ENCODE assay signal across 8 cellular contexts in genomic region chr11:811446-812245, GRCh38. TPM values are rescaled to one million over a fixed set of nuclear protein-coding genes. Genes with fewer than 3 reads are reported as not detected.
A peak's percentile ranks its signal among the peaks of the same experiment; 100 is the strongest.
DNase-seq lines count a peak whose midpoint lies in the region; ATAC-seq and TF ChIP-seq lines count a peak whose summit lies in the region.

No MANE protein-coding gene starts in this region.

- H3K4me2 ChIP-seq in neural cell (ENCODE audit: low read length): no peak overlapping the region

- TF ChIP-seq CTCF in GM10266 (IDR thresholded peaks at IDR 0.05; ENCODE audit: control insufficient read depth, insufficient read depth, low read depth, missing control alignments): peak; percentile 21
- no peak for TF ChIP-seq CTCF in neural cell (IDR thresholded peaks at IDR 0.05; ENCODE audit: poor library complexity, severe bottlenecking)
- TF ChIP-seq CTCF in uterus (IDR thresholded peaks at IDR 0.05): no peak

- no peak for TF ChIP-seq POLR2A in uterus (IDR thresholded peaks at IDR 0.05)

- H3K4me3 ChIP-seq in duodenal mucosa (ENCODE audit: low read depth in 1 of 2, low read length in 2 of 2): peak overlapping the region; percentile 78 to 94
- H3K4me3 ChIP-seq in neural cell (ENCODE audit: low read length): peak overlapping the region; percentile 90
- H3K4me3 ChIP-seq in uterus: no peak overlapping the region

- DNase-seq in GM10266 (ENCODE audit: extremely low spot score) (no peak), NAMALWA (ENCODE audit: low spot score) (peak; percentile 34), NCI-H82 treated with DMSO at 0.1 percent for 48 hours (lab: John Stamatoyannopoulos, UW; ENCODE audit: unreplicated experiment) (no peak), uterus (no peak)

- H3K9me3 ChIP-seq in duodenal mucosa (ENCODE audit: control insufficient read depth in 1 of 2, low read length in 2 of 2) (no peaks in the 10 kb centered on the region), neural cell (ENCODE audit: low read length) (no peaks in the 10 kb centered on the region), uterus (no peaks in the 10 kb centered on the region)

- H3K27ac ChIP-seq in duodenal mucosa (ENCODE audit: low read depth, low read length) (no peak overlapping the region), neural cell (ENCODE audit: low read length) (no peak overlapping the region), uterus (no peak overlapping the region)

- TF ChIP-seq EP300 in neural cell (conservative IDR thresholded peaks at IDR 0.05; ENCODE audit: poor library complexity, severe bottlenecking): no peak

- H3F3A ChIP-seq in neural cell (ENCODE audit: insufficient read depth, low read length, poor library complexity, severe bottlenecking): no peaks in the 10 kb centered on the region

- H3K9ac ChIP-seq in duodenal mucosa (ENCODE audit: low read depth in 1 of 2, low read length in 2 of 2) (peak overlapping the region; percentile 85 to 100), neural cell (ENCODE audit: low read length) (no peak overlapping the region)

- TF ChIP-seq RAD21 in neural cell (conservative IDR thresholded peaks at IDR 0.05): no peak

- no peaks in the 10 kb centered on the region for H4K20me1 ChIP-seq in neural cell (ENCODE audit: insufficient read depth)

- no peaks in the 10 kb centered on the region for H3K9me2 ChIP-seq in neural cell (ENCODE audit: insufficient read depth, low read length)

- H3K4me1 ChIP-seq in duodenal mucosa (ENCODE audit: control insufficient read depth in 1 of 2, insufficient read depth in 2 of 2, low read length in 2 of 2) (peaks cover 19 to 32% of the 10 kb centered on the region in 2 donors), uterus (peaks cover 8 to 23% of the 10 kb centered on the region in 2 donors)

- intact Hi-C loops in uterus (cut with DNase I; ENCODE audit: low total_unique reads): no loop called here

- H2AFZ ChIP-seq in neural cell (ENCODE audit: low read depth, low read length): no peak overlapping the region

- no peaks in the 10 kb centered on the region for H3K27me3 ChIP-seq in duodenal mucosa (ENCODE audit: control insufficient read depth in 1 of 2, insufficient read depth in 2 of 2, low read length in 2 of 2)
- no peaks in the 10 kb centered on the region for H3K27me3 ChIP-seq in neural cell (ENCODE audit: insufficient read depth, low read depth, low read length)
- no peaks in the 10 kb centered on the region for H3K27me3 ChIP-seq in uterus

- ATAC-seq in HG02981 (IDR thresholded peaks at IDR 0.05; ENCODE audit: unreplicated experiment) (no peak), HG02571 (IDR thresholded peaks at IDR 0.05; ENCODE audit: unreplicated experiment) (no peak)

- H3K36me3 ChIP-seq in duodenal mucosa (ENCODE audit: control insufficient read depth in 1 of 2, insufficient read depth in 2 of 2, low read length in 2 of 2): peaks cover 22 to 31% of the 10 kb centered on the region in 2 donors
- no peaks in the 10 kb centered on the region for H3K36me3 ChIP-seq in neural cell (ENCODE audit: insufficient read depth, low read length)
- no peaks in the 10 kb centered on the region for H3K36me3 ChIP-seq in uterus

- peaks cover 20% of the 10 kb centered on the region for H3K79me2 ChIP-seq in neural cell (replicated peaks; ENCODE audit: insufficient read depth, low read length)

TF ChIP-seq in neural cell, 6 proteins besides CTCF, POLR2A, EP300 and RAD21:
- TF ChIP-seq, protein P1, sequence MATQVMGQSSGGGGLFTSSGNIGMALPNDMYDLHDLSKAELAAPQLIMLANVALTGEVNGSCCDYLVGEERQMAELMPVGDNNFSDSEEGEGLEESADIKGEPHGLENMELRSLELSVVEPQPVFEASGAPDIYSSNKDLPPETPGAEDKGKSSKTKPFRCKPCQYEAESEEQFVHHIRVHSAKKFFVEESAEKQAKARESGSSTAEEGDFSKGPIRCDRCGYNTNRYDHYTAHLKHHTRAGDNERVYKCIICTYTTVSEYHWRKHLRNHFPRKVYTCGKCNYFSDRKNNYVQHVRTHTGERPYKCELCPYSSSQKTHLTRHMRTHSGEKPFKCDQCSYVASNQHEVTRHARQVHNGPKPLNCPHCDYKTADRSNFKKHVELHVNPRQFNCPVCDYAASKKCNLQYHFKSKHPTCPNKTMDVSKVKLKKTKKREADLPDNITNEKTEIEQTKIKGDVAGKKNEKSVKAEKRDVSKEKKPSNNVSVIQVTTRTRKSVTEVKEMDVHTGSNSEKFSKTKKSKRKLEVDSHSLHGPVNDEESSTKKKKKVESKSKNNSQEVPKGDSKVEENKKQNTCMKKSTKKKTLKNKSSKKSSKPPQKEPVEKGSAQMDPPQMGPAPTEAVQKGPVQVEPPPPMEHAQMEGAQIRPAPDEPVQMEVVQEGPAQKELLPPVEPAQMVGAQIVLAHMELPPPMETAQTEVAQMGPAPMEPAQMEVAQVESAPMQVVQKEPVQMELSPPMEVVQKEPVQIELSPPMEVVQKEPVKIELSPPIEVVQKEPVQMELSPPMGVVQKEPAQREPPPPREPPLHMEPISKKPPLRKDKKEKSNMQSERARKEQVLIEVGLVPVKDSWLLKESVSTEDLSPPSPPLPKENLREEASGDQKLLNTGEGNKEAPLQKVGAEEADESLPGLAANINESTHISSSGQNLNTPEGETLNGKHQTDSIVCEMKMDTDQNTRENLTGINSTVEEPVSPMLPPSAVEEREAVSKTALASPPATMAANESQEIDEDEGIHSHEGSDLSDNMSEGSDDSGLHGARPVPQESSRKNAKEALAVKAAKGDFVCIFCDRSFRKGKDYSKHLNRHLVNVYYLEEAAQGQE (IDR thresholded peaks at IDR 0.05; ENCODE audit: borderline replicate concordance): no peak
- no peak for TF ChIP-seq POLR2AphosphoS5 (IDR thresholded peaks at IDR 0.05)
TF ChIP-seq in neural cell: peak in this region for 0.

RNA-seq across cellular contexts. Expression of gene RPLP2, which starts 1.9 kb away (rescaled TPM):
- polyA plus RNA-seq in neural cell: 147 and 167 TPM in 2 replicates
- polyA minus RNA-seq in neural cell: 70.4 and 76.5 TPM in 2 replicates
- 1,000 to 10,000 TPM in 1 of 4 donors, 100 to 1,000 TPM in 3; 100 to 1,968 (median 496) TPM for total RNA-seq in uterus

RNA-seq across cellular contexts. Expression of gene PIDD1, which starts 6.6 kb away (rescaled TPM):
- polyA plus RNA-seq in neural cell: 13.3 and 34.9 TPM in 2 replicates
- 7.8 and 8.0 TPM in 2 replicates for polyA minus RNA-seq in neural cell
- 10 to 100 TPM in 2 of 4 donors, 1 to 10 TPM in 2; 1.3 to 20.2 (median 10.1) TPM for total RNA-seq in uterus

RNA-seq across cellular contexts. Expression of gene PNPLA2, which starts 7.1 kb away (rescaled TPM):
- 7.3 and 7.8 TPM in 2 replicates for polyA plus RNA-seq in neural cell
- 6.5 and 8.8 TPM in 2 replicates for polyA minus RNA-seq in neural cell
- total RNA-seq in uterus: 10 to 100 TPM; 16.9 to 96.2 (median 37.1) TPM

RNA-seq across cellular contexts. Expression of gene SLC25A22, which starts 13.6 kb away (rescaled TPM):
- 40.9 and 66.4 TPM in 2 replicates for polyA plus RNA-seq in neural cell
- polyA minus RNA-seq in neural cell: 32.5 and 34.8 TPM in 2 replicates
- 10 to 100 TPM in 1 of 4 donors, 1 to 10 TPM in 2, under 1 TPM in 1; 0.29 to 20.8 (median 5.4) TPM for total RNA-seq in uterus

RNA-seq across cellular contexts. Expression of gene CRACR2B, which starts 16.1 kb away (rescaled TPM):
- polyA plus RNA-seq in neural cell: 1.2 and 6.5 TPM in 2 replicates
- 0.49 and 1.5 TPM in 2 replicates for polyA minus RNA-seq in neural cell
- 10 to 100 TPM in 1 of 4 donors, 1 to 10 TPM in 2, under 1 TPM in 1; 0.77 to 15.5 (median 2.5) TPM for total RNA-seq in uterus

Comparison
In these comparisons a context has a peak if more than half of its experiments do, and no peak if none do; other contexts are left out.
1. H3K4me3 ChIP-seq: peak in duodenal mucosa (2 of 2) and neural cell (single experiment); none in uterus (0 of 2).